13 cellular contexts compared by ENCODE assay signal in the genomic region with DNA sequence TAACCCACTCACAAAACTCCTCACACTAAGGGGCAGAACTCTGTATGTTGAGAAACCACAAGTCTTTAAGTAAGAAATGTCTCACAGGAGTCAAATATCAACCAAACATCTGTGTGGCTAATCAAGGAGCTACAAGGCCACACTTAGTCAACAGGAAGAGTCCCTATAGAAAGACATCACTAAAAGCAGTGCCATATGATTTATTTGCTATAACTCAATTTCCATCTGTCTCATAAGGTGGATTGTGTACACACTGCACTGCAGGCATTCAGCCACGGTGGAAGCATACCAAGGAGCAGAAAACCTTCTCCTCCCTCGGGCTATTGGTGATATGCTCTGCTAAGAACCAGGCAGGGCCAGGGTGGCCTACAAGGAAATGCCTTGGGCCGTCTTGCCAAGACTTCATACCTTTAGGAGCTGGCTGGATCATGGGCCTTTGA.
DNase-seq lines count a peak whose midpoint lies in the region; ATAC-seq and TF ChIP-seq lines count a peak whose summit lies in the region.
"Had no signal": no experiment of that assay in that cellular context is flagged by ENCODE, and none has a peak within 500 bp of the region (broad histone marks: within the 10 kb centered on the region; RNA-seq: fewer than 3 reads in every experiment).

No MANE protein-coding gene starts in this region.

- H3K9me3 Mint-ChIP-seq in type B pancreatic cell, result no peaks in the 10 kb centered on the region

- peak; percentile 48 for ATAC-seq in HG02973 (IDR thresholded peaks at IDR 0.05; ENCODE audit: unreplicated experiment)
- ATAC-seq: left lung had no signal

- H3K27ac ChIP-seq in VCaP, result peak overlapping the region; percentile 83
- H3K27ac ChIP-seq: esophagus squamous epithelium, left lung had no signal

- peaks cover 46% of the 10 kb centered on the region for H3K27me3 Mint-ChIP-seq in type B pancreatic cell
- H3K27me3 Mint-ChIP-seq: activated CD4-positive, alpha-beta memory T cell treated with anti-CD3 and anti-CD28 coated beads, Interleukin-2, amount 10 ng/mL, durations not matched to agents 7 days and 5 days had no signal

- no peak overlapping the region for H3K4me3 Mint-ChIP-seq in type B pancreatic cell
- H3K4me3 Mint-ChIP-seq: activated CD4-positive, alpha-beta memory T cell treated with anti-CD3 and anti-CD28 coated beads, Interleukin-2, amount 10 ng/mL, durations not matched to agents 7 days and 5 days had no signal

- H3K4me1 Mint-ChIP-seq in type B pancreatic cell (ENCODE audit: unreplicated experiment), result peaks cover 60% of the 10 kb centered on the region

- H3K27ac Mint-ChIP-seq in type B pancreatic cell, result peak overlapping the region; percentile 13
- H3K27ac Mint-ChIP-seq: activated CD4-positive, alpha-beta memory T cell treated with anti-CD3 and anti-CD28 coated beads, Interleukin-2, amount 10 ng/mL, durations not matched to agents 7 days and 5 days had no signal

- H3K36me3 Mint-ChIP-seq in type B pancreatic cell, result peaks cover 4% of the 10 kb centered on the region

- TF ChIP-seq CTCF in VCaP (conservative IDR thresholded peaks at IDR 0.05) (no peak), type B pancreatic cell (conservative IDR thresholded peaks at IDR 0.05) (no peak)

- DNase-seq in DMS79 treated with DMSO at 0.1 percent for 48 hours (lab: John Stamatoyannopoulos, UW), result peak; percentile 4
- DNase-seq in DMS79 (lab: John Stamatoyannopoulos, UW), result no peak
- no peak for DNase-seq in type B pancreatic cell (ENCODE audit: extremely low spot score, unreplicated experiment)
- no peak for DNase-seq in SW480 (ENCODE audit: low spot score)
- no peak for DNase-seq in SK-N-DZ (ENCODE audit: low spot score)
- no peak for DNase-seq in effector CD8-positive, alpha-beta T cell (lab: John Stamatoyannopoulos, UW)
- DNase-seq: activated CD4-positive, alpha-beta memory T cell treated with anti-CD3 and anti-CD28 coated beads, Interleukin-2, amount 10 ng/mL, durations not matched to agents 7 days and 5 days; esophagus squamous epithelium; left lung; NCI-H1092; SIG-M5 had no signal
